In genomic region chrX:7904557-7904956, GRCh38 we compare ENCODE assay signal across 22 cellular contexts. TPM values are rescaled to one million over a fixed set of nuclear protein-coding genes. Genes with fewer than 3 reads are reported as not detected.
A peak's percentile ranks its signal among the peaks of the same experiment; 100 is the strongest.
DNase-seq lines count a peak whose midpoint lies in the region; FAIRE-seq and TF ChIP-seq lines count a peak whose summit lies in the region.
"Had no signal": no experiment of that assay in that cellular context is flagged by ENCODE, and none has a peak within 500 bp of the region (broad histone marks: within the 10 kb centered on the region; RNA-seq: fewer than 3 reads in every experiment).

No MANE protein-coding gene starts in this region.

- H3K27me3 ChIP-seq in breast epithelium, result no peaks in the 10 kb centered on the region
- H3K27me3 ChIP-seq in bronchial epithelial cell (ENCODE audit: control insufficient read depth, insufficient read depth, low read length), result no peaks in the 10 kb centered on the region
- no peaks in the 10 kb centered on the region for H3K27me3 ChIP-seq in CD8-positive, alpha-beta memory T cell (ENCODE audit: insufficient read depth, low read length, poor library complexity, severe bottlenecking)
- H3K27me3 ChIP-seq in ascending aorta, result no peaks in the 10 kb centered on the region
- no peaks in the 10 kb centered on the region for H3K27me3 ChIP-seq in prostate gland (replicated peaks; ENCODE audit: insufficient read depth)
- H3K27me3 ChIP-seq: BE2C had no signal

- no peak overlapping the region for H3K27ac ChIP-seq in breast epithelium
- H3K27ac ChIP-seq in CD8-positive, alpha-beta memory T cell (ENCODE audit: low read depth, low read length), result no peak overlapping the region
- H3K27ac ChIP-seq in ascending aorta, result no peak overlapping the region
- H3K27ac ChIP-seq in prostate gland, result no peak overlapping the region
- H3K27ac ChIP-seq: 22Rv1, RWPE1 had no signal

- no peak for FAIRE-seq in bronchial epithelial cell (lab: Jason Lieb, UNC)
- FAIRE-seq: GM12878 had no signal

- TF ChIP-seq CTCF in MCF 10A (IDR thresholded peaks at IDR 0.05; ENCODE audit: unreplicated experiment), result no peak
- no peak for TF ChIP-seq CTCF in breast epithelium (IDR thresholded peaks at IDR 0.05)
- no peak for TF ChIP-seq CTCF in bronchial epithelial cell (IDR thresholded peaks at IDR 0.05; ENCODE audit: insufficient read depth, low read length, severe bottlenecking)
- no peak for TF ChIP-seq CTCF in fibroblast of pulmonary artery (IDR thresholded peaks at IDR 0.05; ENCODE audit: low read length, missing control alignments)
- no peak for TF ChIP-seq CTCF in ascending aorta (IDR thresholded peaks at IDR 0.05)
- TF ChIP-seq CTCF in prostate gland (IDR thresholded peaks at IDR 0.05), result no peak

- no peak for TF ChIP-seq POLR2A in breast epithelium (IDR thresholded peaks at IDR 0.05)
- TF ChIP-seq POLR2A in prostate gland (IDR thresholded peaks at IDR 0.05), result no peak

- H3K9me3 ChIP-seq in breast epithelium (no peaks in the 10 kb centered on the region), ascending aorta (no peaks in the 10 kb centered on the region), prostate gland (no peaks in the 10 kb centered on the region)
- H3K9me3 ChIP-seq in CD8-positive, alpha-beta memory T cell (ENCODE audit: low read length), result no peaks in the 10 kb centered on the region
- H3K9me3 ChIP-seq: BE2C, Caco-2 had no signal

- H3K36me3 Mint-ChIP-seq in MCF 10A (ENCODE audit: insufficient read depth, unreplicated experiment), result peaks cover 40% of the 10 kb centered on the region
- peaks cover 22 to 56% (median 36%) of the 10 kb centered on the region in 3 donors for H3K36me3 Mint-ChIP-seq in CD8-positive, alpha-beta memory T cell

- intact Hi-C loops in MCF 10A (cut with micrococcal nuclease) (no loop called here), breast epithelium (cut with DNase I; ENCODE audit: low total_unique reads) (no loop called here), ascending aorta (cut with DNase I) (no loop called here), prostate gland (cut with DNase I) (no loop called here)

- 83% methylated on average over 3 of the region's 3 CpGs for WGBS in prostate gland

- H3K27me3 Mint-ChIP-seq in MCF 10A (ENCODE audit: insufficient read depth, unreplicated experiment), result no peaks in the 10 kb centered on the region
- H3K27me3 Mint-ChIP-seq in CD8-positive, alpha-beta memory T cell, result no peaks in the 10 kb centered on the region
- H3K27me3 Mint-ChIP-seq: CD4-positive, CD25-positive, alpha-beta regulatory T cell had no signal

- H3K4me3 ChIP-seq in breast epithelium (no peak overlapping the region), bronchial epithelial cell (ENCODE audit: low read depth, low read length) (no peak overlapping the region), fibroblast of pulmonary artery (replicated peaks; ENCODE audit: low read depth, low read length) (no peak overlapping the region), ascending aorta (no peak overlapping the region), prostate gland (no peak overlapping the region)
- H3K4me3 ChIP-seq in CD8-positive, alpha-beta memory T cell (ENCODE audit: low read length), result no peak overlapping the region
- H3K4me3 ChIP-seq: GM12878 had no signal

- H3K4me1 ChIP-seq in breast epithelium, result no peaks in the 10 kb centered on the region
- no peaks in the 10 kb centered on the region for H3K4me1 ChIP-seq in CD8-positive, alpha-beta memory T cell (ENCODE audit: insufficient read depth, low read length)
- no peaks in the 10 kb centered on the region for H3K4me1 ChIP-seq in ascending aorta
- no peaks in the 10 kb centered on the region for H3K4me1 ChIP-seq in prostate gland (replicated peaks)
- H3K4me1 ChIP-seq: BE2C, Caco-2 had no signal

- H3K4me3 Mint-ChIP-seq in MCF 10A (ENCODE audit: unreplicated experiment), result no peak overlapping the region
- H3K4me3 Mint-ChIP-seq in CD8-positive, alpha-beta memory T cell, result no peak overlapping the region
- H3K4me3 Mint-ChIP-seq: CD4-positive, CD25-positive, alpha-beta regulatory T cell had no signal

- DNase-seq in MCF 10A (ENCODE audit: unreplicated experiment), result peak; percentile 14
- DNase-seq in breast epithelium (ENCODE audit: low spot score in 2 of 2), result no peak
- DNase-seq in bronchial epithelial cell (ENCODE audit: low read depth), result peak; percentile 18
- DNase-seq in fibroblast of pulmonary artery (ENCODE audit: low read depth), result peak; percentile 1
- DNase-seq in CD8-positive, alpha-beta memory T cell, result no peak
- no peak for DNase-seq in ascending aorta (ENCODE audit: low spot score in 2 of 2)
- no peak for DNase-seq in epidermal melanocyte (ENCODE audit: insufficient read length, low spot score)
- no peak for DNase-seq in prostate gland (ENCODE audit: low spot score)
- DNase-seq: BE2C; Caco-2; CD4-positive, CD25-positive, alpha-beta regulatory T cell; HCEC 1CT; NCI-H1105 treated with DMSO at 0.1 percent for 48 hours; NCI-H1694 treated with DMSO at 0.1 percent for 48 hours; NCI-H2107; NCI-H2227 treated with DMSO at 0.1 percent for 48 hours; NCI-H524; PC-3; SIG-M5 had no signal

- H3K27ac Mint-ChIP-seq in MCF 10A (ENCODE audit: low read depth, unreplicated experiment), result no peak overlapping the region
- no peak overlapping the region for H3K27ac Mint-ChIP-seq in CD8-positive, alpha-beta memory T cell
- H3K27ac Mint-ChIP-seq: CD4-positive, CD25-positive, alpha-beta regulatory T cell had no signal

- CTCF ChIA-PET in MCF 10A (lab: Yijun Ruan, JAX), result interaction anchor here (0.9 kb wide), 2 partner anchors 8 to 20 kb away, joined by 3 to 7 read pairs; no protein-coding TSS in a partner anchor
- CTCF ChIA-PET in CD8-positive, alpha-beta memory T cell (lab: Charles Lee), result no interaction called here

- no peaks in the 10 kb centered on the region for H3K4me1 Mint-ChIP-seq in MCF 10A (ENCODE audit: insufficient read depth, unreplicated experiment)
- H3K4me1 Mint-ChIP-seq in CD8-positive, alpha-beta memory T cell, result no peaks in the 10 kb centered on the region
- H3K4me1 Mint-ChIP-seq: CD4-positive, CD25-positive, alpha-beta regulatory T cell had no signal

- POLR2A ChIA-PET in MCF 10A (lab: Yijun Ruan, JAX), result no interaction called here
- POLR2A ChIA-PET in CD8-positive, alpha-beta memory T cell (lab: Charles Lee), result no interaction called here

- H3K36me3 ChIP-seq in breast epithelium (peaks cover 4% of the 10 kb centered on the region), bronchial epithelial cell (ENCODE audit: control insufficient read depth, insufficient read depth, low read length) (no peaks in the 10 kb centered on the region), ascending aorta (peaks cover 0 to 16% of the 10 kb centered on the region in 2 donors), prostate gland (no peaks in the 10 kb centered on the region)
- no peaks in the 10 kb centered on the region for H3K36me3 ChIP-seq in CD8-positive, alpha-beta memory T cell (ENCODE audit: insufficient read depth, low read length)
- H3K36me3 ChIP-seq: BE2C had no signal

- no peaks in the 10 kb centered on the region for H3K9me3 Mint-ChIP-seq in MCF 10A (ENCODE audit: unreplicated experiment)
- H3K9me3 Mint-ChIP-seq in CD8-positive, alpha-beta memory T cell, result no peaks in the 10 kb centered on the region

- BruUV-seq in MCF 10A (replicated peaks; lab: Mats Ljungman, UMichigan), result no TSS peak

RNA-seq across cellular contexts. Expression of gene PNPLA4, which starts 22.7 kb away (rescaled TPM):
- total RNA-seq in MCF 10A (2022), result 45.1 and 47.4 TPM in 2 replicates
- total RNA-seq in breast epithelium, result 10 to 100 TPM in 2 of 3 donors, 1 to 10 TPM in 1; 9.5 to 22.4 (median 16.8) TPM
- 10.3 and 31.1 TPM in 2 replicates for total RNA-seq in bronchial epithelial cell
- 10 to 100 TPM in 1 of 2 experiments, 1 to 10 TPM in 1; 8.5 to 10.0 TPM for total RNA-seq in CD8-positive, alpha-beta memory T cell
- 14.0 TPM for polyA plus RNA-seq in CD8-positive, alpha-beta memory T cell
- total RNA-seq in ascending aorta, result 7.2 TPM
- total RNA-seq in prostate gland, result 10 to 100 TPM; 23.1 to 29.0 TPM

Comparison
In these comparisons a context has a peak if more than half of its experiments do, and no peak if none do; other contexts are left out.
1. DNase-seq: peak in MCF 10A (single experiment), bronchial epithelial cell (single experiment) and fibroblast of pulmonary artery (single experiment); none in breast epithelium (0 of 2), CD8-positive, alpha-beta memory T cell (0 of 5), ascending aorta (0 of 2), epidermal melanocyte (single experiment) and prostate gland (single experiment).